ENCODE assay signal across 11 cellular contexts in the genomic region with DNA sequence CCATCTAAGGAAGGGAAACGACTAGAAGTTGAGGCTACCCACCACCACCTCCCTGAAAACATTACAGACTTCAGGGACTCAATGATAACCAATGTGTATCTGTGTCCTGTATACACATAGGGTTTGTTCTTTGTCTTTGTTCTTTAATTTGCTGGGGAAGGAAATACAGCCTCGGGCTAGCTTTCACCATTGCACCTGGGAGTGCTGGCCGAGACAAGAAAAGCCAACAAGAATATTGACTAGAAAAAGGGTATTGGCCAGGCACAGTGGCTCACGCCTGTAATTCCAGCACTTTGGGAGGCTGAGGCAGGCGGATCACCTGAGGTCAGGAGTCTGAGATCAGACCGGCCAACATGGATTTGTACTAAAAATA. TPM values are rescaled to one million over a fixed set of nuclear protein-coding genes. Genes with fewer than 3 reads are reported as not detected.
DNase-seq lines count a peak whose midpoint lies in the region; ATAC-seq and TF ChIP-seq lines count a peak whose summit lies in the region.
"Had no signal": no experiment of that assay in that cellular context is flagged by ENCODE, and none has a peak within 500 bp of the region (broad histone marks: within the 10 kb centered on the region; RNA-seq: fewer than 3 reads in every experiment).

No MANE protein-coding gene starts in this region.

- POLR2A ChIA-PET in Caco-2 (lab: Charles Lee) = no interaction called here

- H2AFZ ChIP-seq in neural progenitor cell (replicated peaks) = peak overlapping the region; percentile 65

- H3K9me3 Mint-ChIP-seq in Caco-2 (ENCODE audit: unreplicated experiment) (no peaks in the 10 kb centered on the region), neural progenitor cell (no peaks in the 10 kb centered on the region), progenitor cell of endocrine pancreas (ENCODE audit: low read depth) (no peaks in the 10 kb centered on the region)

- no peak overlapping the region for H3K27ac ChIP-seq in BLaER1
- no peak overlapping the region for H3K27ac ChIP-seq in neural progenitor cell
- H3K27ac ChIP-seq: RWPE1, SJCRH30 had no signal

- H3K36me3 Mint-ChIP-seq in Caco-2 (ENCODE audit: insufficient read depth, unreplicated experiment) (peaks cover 10% of the 10 kb centered on the region), T-helper 17 cell (ENCODE audit: low read depth) (peaks cover 9% of the 10 kb centered on the region), neural progenitor cell (no peaks in the 10 kb centered on the region), progenitor cell of endocrine pancreas (ENCODE audit: insufficient read depth) (peaks cover 4% of the 10 kb centered on the region)

- TF ChIP-seq CTCF in Caco-2 (IDR thresholded peaks at IDR 0.05; ENCODE audit: insufficient read depth in 1 of 2, low read depth in 1 of 2, low read length in 1 of 2, severe bottlenecking in 1 of 2, unreplicated experiment in 1 of 2) = no peak
- no peak for TF ChIP-seq CTCF in neural progenitor cell (IDR thresholded peaks at IDR 0.05)
- TF ChIP-seq CTCF in progenitor cell of endocrine pancreas (IDR thresholded peaks at IDR 0.05; ENCODE audit: unreplicated experiment) = no peak

- H3K4me2 ChIP-seq in BLaER1 (peak overlapping the region; percentile 32), neural progenitor cell (peak overlapping the region; percentile 76)

- H3K27ac Mint-ChIP-seq in Caco-2 (ENCODE audit: unreplicated experiment) (peak overlapping the region; percentile 40), T-helper 17 cell (peak overlapping the region; percentile 94), neural progenitor cell (peak overlapping the region; percentile 36), progenitor cell of endocrine pancreas (no peak overlapping the region)

- H3K9me3 ChIP-seq in BLaER1 = no peaks in the 10 kb centered on the region
- no peaks in the 10 kb centered on the region for H3K9me3 ChIP-seq in Caco-2
- no peaks in the 10 kb centered on the region for H3K9me3 ChIP-seq in T-helper 17 cell (ENCODE audit: control insufficient read depth, low read length, poor library complexity, severe bottlenecking)
- no peaks in the 10 kb centered on the region for H3K9me3 ChIP-seq in neural progenitor cell (ENCODE audit: low read depth)
- H3K9me3 ChIP-seq: SJCRH30 had no signal

- H3K4me1 ChIP-seq in BLaER1 (peaks cover 39% of the 10 kb centered on the region), Caco-2 (peaks cover 22% of the 10 kb centered on the region), neural progenitor cell (peaks cover 16% of the 10 kb centered on the region)
- H3K4me1 ChIP-seq: SJCRH30 had no signal

- peaks cover 12% of the 10 kb centered on the region for H3F3A ChIP-seq in neural progenitor cell (ENCODE audit: low read depth)

- H3K4me3 ChIP-seq in BLaER1 (no peak overlapping the region), Caco-2 (ENCODE audit: low read depth, low read length) (no peak overlapping the region), neural progenitor cell (no peak overlapping the region)
- H3K4me3 ChIP-seq: SJCRH30 had no signal

- H3K9ac ChIP-seq in BLaER1 = no peak overlapping the region
- H3K9ac ChIP-seq in neural progenitor cell = no peak overlapping the region

- H3K4me1 Mint-ChIP-seq in Caco-2 (ENCODE audit: low read depth, unreplicated experiment) = peaks cover 39% of the 10 kb centered on the region
- H3K4me1 Mint-ChIP-seq in T-helper 17 cell = peaks cover 33% of the 10 kb centered on the region
- H3K4me1 Mint-ChIP-seq in neural progenitor cell = peaks cover 30% of the 10 kb centered on the region
- H3K4me1 Mint-ChIP-seq in progenitor cell of endocrine pancreas (ENCODE audit: low read depth) = peaks cover 17% of the 10 kb centered on the region

- H3K4me3 Mint-ChIP-seq in Caco-2 (ENCODE audit: unreplicated experiment) = no peak overlapping the region
- H3K4me3 Mint-ChIP-seq in T-helper 17 cell = no peak overlapping the region
- no peak overlapping the region for H3K4me3 Mint-ChIP-seq in neural progenitor cell
- H3K4me3 Mint-ChIP-seq in progenitor cell of endocrine pancreas (ENCODE audit: low read depth) = no peak overlapping the region
- H3K4me3 Mint-ChIP-seq: B cell had no signal

- H3K27me3 ChIP-seq in BLaER1 = no peaks in the 10 kb centered on the region
- no peaks in the 10 kb centered on the region for H3K27me3 ChIP-seq in Caco-2 (replicated peaks; ENCODE audit: control insufficient read depth, insufficient read depth, low read length)
- no peaks in the 10 kb centered on the region for H3K27me3 ChIP-seq in neural progenitor cell
- H3K27me3 ChIP-seq: SJCRH30 had no signal

- BruUV-seq in Caco-2 (replicated peaks; lab: Mats Ljungman, UMichigan) = no TSS peak

- no peak for ATAC-seq in T-helper 17 cell

- no peak for TF ChIP-seq POLR2A in erythroblast (IDR thresholded peaks at IDR 0.05; ENCODE audit: low read length)

- CTCF ChIA-PET in Caco-2 (lab: Charles Lee) = interaction anchor here (0.7 to 2.5 kb wide), 4 partner anchors 9 to 241 kb away, joined by 4 to 40 read pairs (median 9); no protein-coding TSS in a partner anchor

- H3K36me3 ChIP-seq in BLaER1 (peaks cover 54% of the 10 kb centered on the region), Caco-2 (ENCODE audit: control insufficient read depth, insufficient read depth, low read length) (no peaks in the 10 kb centered on the region; the same call in 1 of the 2 replicates), neural progenitor cell (no peaks in the 10 kb centered on the region)
- H3K36me3 ChIP-seq: SJCRH30 had no signal

- intact Hi-C loops in Caco-2 (cut with micrococcal nuclease; ENCODE audit: unreplicated experiment) = loop anchor here (2.0 kb wide), 1 partner anchor 58 kb away; no protein-coding TSS in a partner anchor

- H3K27me3 Mint-ChIP-seq in Caco-2 (ENCODE audit: insufficient read depth, unreplicated experiment) = no peaks in the 10 kb centered on the region
- no peaks in the 10 kb centered on the region for H3K27me3 Mint-ChIP-seq in T-helper 17 cell
- peaks cover 8% of the 10 kb centered on the region for H3K27me3 Mint-ChIP-seq in neural progenitor cell (ENCODE audit: insufficient read depth, low read depth)
- H3K27me3 Mint-ChIP-seq in progenitor cell of endocrine pancreas = no peaks in the 10 kb centered on the region
- H3K27me3 Mint-ChIP-seq: B cell had no signal

- H4K20me1 ChIP-seq in BLaER1 = peaks cover 5% of the 10 kb centered on the region; the same call in 1 of the 2 replicates
- H4K20me1 ChIP-seq in neural progenitor cell (ENCODE audit: low read depth) = no peaks in the 10 kb centered on the region

- H3K79me2 ChIP-seq in neural progenitor cell (ENCODE audit: low read depth) = no peaks in the 10 kb centered on the region

- DNase-seq in Caco-2 (no peak), T-helper 17 cell (no peak), neural progenitor cell (ENCODE audit: low spot score) (no peak), progenitor cell of endocrine pancreas (ENCODE audit: low spot score, unreplicated experiment) (no peak), medulla oblongata (ENCODE audit: extremely low spot score) (no peak), erythroblast (lab: John Stamatoyannopoulos, UW) (no peak)
- DNase-seq: Karpas-422 had no signal

RNA-seq across cellular contexts. Expression of a gene that starts 50.4 kb away (rescaled TPM):
- total RNA-seq in Caco-2 (2022) = 56.5 and 58.9 TPM in 2 replicates
- 100 to 1,000 TPM; 205 to 225 TPM for total RNA-seq in T-helper 17 cell
- 52.0 and 72.9 TPM in 2 replicates for total RNA-seq in neural progenitor cell (ENCODE audit: low replicate concordance)
- 123 and 127 TPM in 2 replicates for total RNA-seq in progenitor cell of endocrine pancreas
